In genomic region chr10:26684667-26685264, GRCh38 we compare ENCODE assay signal across 8 cellular contexts. TPM values are rescaled to one million over a fixed set of nuclear protein-coding genes. Genes with fewer than 3 reads are reported as not detected.
DNase-seq lines count a peak whose midpoint lies in the region; ATAC-seq and TF ChIP-seq lines count a peak whose summit lies in the region.
"Not testable (repeated sequence)": the region's sequence is repeated elsewhere in the genome, so short reads cannot be mapped to it uniquely, and the experiment has no call there.

No MANE protein-coding gene starts in this region.

- not testable (repeated sequence) for H3K9me3 ChIP-seq in upper lobe of left lung

- TF ChIP-seq EP300 in upper lobe of left lung (IDR thresholded peaks at IDR 0.05): not testable (repeated sequence)

- H3K4me3 Mint-ChIP-seq in memory B cell: not testable (repeated sequence)

- TF ChIP-seq CTCF in GM10266 (IDR thresholded peaks at IDR 0.05; ENCODE audit: control insufficient read depth, insufficient read depth, low read depth, missing control alignments) (peak; percentile 56), upper lobe of left lung (IDR thresholded peaks at IDR 0.05) (peak in 3 of 6 experiments; percentile 30 to 48 (median 45))

- H3K27me3 ChIP-seq in upper lobe of left lung: not testable (repeated sequence)

- not testable (repeated sequence) for H3K4me3 ChIP-seq in upper lobe of left lung

- ATAC-seq in GM21576 (IDR thresholded peaks at IDR 0.05; ENCODE audit: unreplicated experiment) (peak; percentile 98), HG03469 (IDR thresholded peaks at IDR 0.05; ENCODE audit: unreplicated experiment) (peak; percentile 63), memory B cell (ENCODE audit: low read depth) (peak; percentile 99), upper lobe of left lung (ENCODE audit: low FRiP score in 2 of 2) (peak; percentile 69 to 92)
- ATAC-seq in activated CD4-positive, CD25-positive, alpha-beta regulatory T cell treated with anti-CD3 and anti-CD28 coated beads, Interleukin-2, amount 50 U/mL, for 24 hours: peak; percentile 88 to 92

- not testable (repeated sequence) for H3K9me3 Mint-ChIP-seq in memory B cell

- H3K36me3 Mint-ChIP-seq in memory B cell: not testable (repeated sequence)

- H3K4me1 Mint-ChIP-seq in memory B cell: not testable (repeated sequence)

- TF ChIP-seq POLR2A in erythroblast (IDR thresholded peaks at IDR 0.05; ENCODE audit: low read length); upper lobe of left lung (IDR thresholded peaks at IDR 0.05): not testable (repeated sequence)

- not testable (repeated sequence) for H3K27ac ChIP-seq in upper lobe of left lung

- not testable (repeated sequence) for H3K27ac Mint-ChIP-seq in memory B cell

- H3K4me1 ChIP-seq in upper lobe of left lung: not testable (repeated sequence)

- not testable (repeated sequence) for H3K36me3 ChIP-seq in upper lobe of left lung

- DNase-seq in GM10266 (ENCODE audit: extremely low spot score) (peak; percentile 40), NCI-H510A treated with DMSO at 0.1 percent for 48 hours (lab: John Stamatoyannopoulos, UW) (peak; percentile 24), erythroblast (lab: John Stamatoyannopoulos, UW) (peak; percentile 64 to 71), memory B cell (ENCODE audit: low spot score in 2 of 2) (peak; percentile 12 to 35)
- not testable (repeated sequence) for DNase-seq in upper lobe of left lung

- WGBS in upper lobe of left lung, 2 donors: 19 to 24% methylated on average over 6 of the region's 6 CpGs

- H3K27me3 Mint-ChIP-seq in memory B cell: not testable (repeated sequence)

RNA-seq across cellular contexts. Expression of gene PDSS1, which starts 12.7 kb away (rescaled TPM):
- 1 to 10 TPM; 2.3 to 9.4 (median 5.6) TPM for total RNA-seq in upper lobe of left lung
